19 cellular contexts compared by ENCODE assay signal in genomic region chr1:3560199-3560955, GRCh38.
"Had no signal": no experiment of that assay in that cellular context is flagged by ENCODE, and none has a peak within 500 bp of the region (broad histone marks: within the 10 kb centered on the region; RNA-seq: fewer than 3 reads in every experiment).

No MANE protein-coding gene starts in this region.

- H3K4me3 Mint-ChIP-seq: activated CD4-positive, alpha-beta memory T cell treated with anti-CD3 and anti-CD28 coated beads, Interleukin-2, amount 10 ng/mL, durations not matched to agents 7 days and 5 days; activated CD8-positive, alpha-beta memory T cell treated with anti-CD3 and anti-CD28 coated beads, Interleukin-2, amount 10 ng/mL, durations not matched to agents 7 days and 5 days; activated naive CD8-positive, alpha-beta T cell treated with anti-CD3 and anti-CD28 coated beads for 36 hours; immature natural killer cell; naive thymus-derived CD8-positive, alpha-beta T cell; stimulated activated memory B cell treated with anti-CD40 and anti-IgM and Interleukin-4, amounts not matched to agents 10 μg/mL and 1 μg/mL and 100 μg/mL, for 72 hours had no signal

- H3K4me1 Mint-ChIP-seq: activated CD4-positive, alpha-beta memory T cell treated with anti-CD3 and anti-CD28 coated beads, Interleukin-2, amount 10 ng/mL, durations not matched to agents 7 days and 5 days; activated CD8-positive, alpha-beta memory T cell treated with anti-CD3 and anti-CD28 coated beads, Interleukin-2, amount 10 ng/mL, durations not matched to agents 7 days and 5 days; activated naive CD8-positive, alpha-beta T cell treated with anti-CD3 and anti-CD28 coated beads for 36 hours; immature natural killer cell had no signal

- H3K36me3 Mint-ChIP-seq: activated CD8-positive, alpha-beta memory T cell treated with anti-CD3 and anti-CD28 coated beads, Interleukin-2, amount 10 ng/mL, durations not matched to agents 7 days and 5 days; activated naive CD8-positive, alpha-beta T cell treated with anti-CD3 and anti-CD28 coated beads for 36 hours; immature natural killer cell; naive thymus-derived CD8-positive, alpha-beta T cell; stimulated activated memory B cell treated with anti-CD40 and anti-IgM and Interleukin-4, amounts not matched to agents 10 μg/mL and 1 μg/mL and 100 μg/mL, for 72 hours had no signal

- DNase-seq: activated CD4-positive, alpha-beta memory T cell treated with anti-CD3 and anti-CD28 coated beads, Interleukin-2, amount 10 ng/mL, durations not matched to agents 7 days and 5 days; activated CD4-positive, alpha-beta T cell treated with anti-CD3 and anti-CD28 coated beads for 4 hours; activated CD8-positive, alpha-beta memory T cell treated with anti-CD3 and anti-CD28 coated beads, Interleukin-2, amount 10 ng/mL, durations not matched to agents 7 days and 5 days; activated naive CD8-positive, alpha-beta T cell treated with anti-CD3 and anti-CD28 coated beads for 36 hours; amniotic stem cell; body of pancreas; central memory CD4-positive, alpha-beta T cell; colonic mucosa; immature natural killer cell; kidney glomerular epithelial cell; mesenchymal stem cell; naive thymus-derived CD8-positive, alpha-beta T cell; occipital lobe; sigmoid colon; stimulated activated CD4-positive, alpha-beta T cell treated with anti-CD3 and anti-CD28 coated beads, Interleukin-4, amount 100 ng/mL, for 4 hours; SW 1271; T-helper 2 cell; thyroid gland had no signal

- H3K27me3 Mint-ChIP-seq: activated CD4-positive, alpha-beta memory T cell treated with anti-CD3 and anti-CD28 coated beads, Interleukin-2, amount 10 ng/mL, durations not matched to agents 7 days and 5 days; activated CD8-positive, alpha-beta memory T cell treated with anti-CD3 and anti-CD28 coated beads, Interleukin-2, amount 10 ng/mL, durations not matched to agents 7 days and 5 days; activated naive CD8-positive, alpha-beta T cell treated with anti-CD3 and anti-CD28 coated beads for 36 hours had no signal

- ATAC-seq: activated CD8-positive, alpha-beta memory T cell treated with anti-CD3 and anti-CD28 coated beads, Interleukin-2, amount 10 ng/mL, durations not matched to agents 7 days and 5 days; body of pancreas; naive thymus-derived CD8-positive, alpha-beta T cell; stimulated activated memory B cell treated with anti-CD40 and anti-IgM and Interleukin-4, amounts not matched to agents 10 μg/mL and 1 μg/mL and 100 μg/mL, for 72 hours had no signal

- H3K9me3 Mint-ChIP-seq: activated CD4-positive, alpha-beta memory T cell treated with anti-CD3 and anti-CD28 coated beads, Interleukin-2, amount 10 ng/mL, durations not matched to agents 7 days and 5 days; activated naive CD8-positive, alpha-beta T cell treated with anti-CD3 and anti-CD28 coated beads for 36 hours; immature natural killer cell had no signal

- H3K27ac Mint-ChIP-seq: activated CD4-positive, alpha-beta memory T cell treated with anti-CD3 and anti-CD28 coated beads, Interleukin-2, amount 10 ng/mL, durations not matched to agents 7 days and 5 days; activated CD8-positive, alpha-beta memory T cell treated with anti-CD3 and anti-CD28 coated beads, Interleukin-2, amount 10 ng/mL, durations not matched to agents 7 days and 5 days; activated naive CD8-positive, alpha-beta T cell treated with anti-CD3 and anti-CD28 coated beads for 36 hours; immature natural killer cell; naive thymus-derived CD8-positive, alpha-beta T cell; stimulated activated memory B cell treated with anti-CD40 and anti-IgM and Interleukin-4, amounts not matched to agents 10 μg/mL and 1 μg/mL and 100 μg/mL, for 72 hours had no signal
